In genomic region chr2:38432827-38433606, GRCh38 we compare ENCODE assay signal across 13 cellular contexts. TPM values are rescaled to one million over a fixed set of nuclear protein-coding genes. Genes with fewer than 3 reads are reported as not detected.
DNase-seq lines count a peak whose midpoint lies in the region; ATAC-seq and TF ChIP-seq lines count a peak whose summit lies in the region.
"Had no signal": no experiment of that assay in that cellular context is flagged by ENCODE, and none has a peak within 500 bp of the region (broad histone marks: within the 10 kb centered on the region; RNA-seq: fewer than 3 reads in every experiment).

No MANE protein-coding gene starts in this region.

- peaks cover 36% of the 10 kb centered on the region for H3K4me1 Mint-ChIP-seq in GM23338

- H3K4me1 ChIP-seq in GM23338 (ENCODE audit: insufficient read depth), result peaks cover 34% of the 10 kb centered on the region
- no peaks in the 10 kb centered on the region for H3K4me1 ChIP-seq in Peyer's patch
- peaks cover 0 to 19% (median 5%) of the 10 kb centered on the region in 4 donors for H3K4me1 ChIP-seq in right lobe of liver

- intact Hi-C loops in right lobe of liver (cut with DNase I), result no loop called here

- H3K27ac ChIP-seq in GM23338 (ENCODE audit: low read depth), result no peak overlapping the region
- peak overlapping the region in 1 of 4 donors; percentile 40 for H3K27ac ChIP-seq in Peyer's patch
- peak overlapping the region; percentile 46 to 78 (median 76) for H3K27ac ChIP-seq in right lobe of liver

- H3K36me3 Mint-ChIP-seq in GM23338 (ENCODE audit: low read depth), result 0 out of 3 replicates have a peak, but pooled peaks cover 2% of the 10 kb centered on the region

- peaks cover 8% of the 10 kb centered on the region for H3K9me3 Mint-ChIP-seq in GM23338

- TF ChIP-seq CTCF in GM23338 (conservative IDR thresholded peaks at IDR 0.05; ENCODE audit: low read depth in 2 of 2) (no peak), Peyer's patch (IDR thresholded peaks at IDR 0.05) (no peak), right lobe of liver (IDR thresholded peaks at IDR 0.05) (no peak)

- no peaks in the 10 kb centered on the region for H3K79me2 ChIP-seq in GM23338 (replicated peaks; ENCODE audit: insufficient read depth)

- H3K9me3 ChIP-seq in Peyer's patch (no peaks in the 10 kb centered on the region), right lobe of liver (no peaks in the 10 kb centered on the region)

- DNase-seq in GM23338 (ENCODE audit: low spot score) (no peak), Peyer's patch (peak in 2 of 3 donors; percentile 58 to 86), right lobe of liver (peak; percentile 35 to 90 (median 81)), NCI-H2171 treated with DMSO at 0.1 percent for 48 hours (lab: John Stamatoyannopoulos, UW) (no peak), NCI-H2029 (lab: John Stamatoyannopoulos, UW) (no peak), DMS79 treated with DMSO at 0.1 percent for 48 hours (lab: John Stamatoyannopoulos, UW) (no peak)
- DNase-seq in activated effector memory CD4-positive, alpha-beta T cell treated with anti-CD3 and anti-CD28 coated beads, Interleukin-2, amount 50 U/mL, for 16 hours, result no peak
- DNase-seq: activated gamma-delta T cell; cortex of kidney; NCI-H1048; stimulated activated naive CD4-positive, alpha-beta T cell had no signal

- H3K27ac Mint-ChIP-seq in GM23338, result no peak overlapping the region

- no peaks in the 10 kb centered on the region for H3F3A ChIP-seq in GM23338 (replicated peaks; ENCODE audit: low read depth)

- no peak for TF ChIP-seq POLR2A in Peyer's patch (IDR thresholded peaks at IDR 0.05)
- no peak for TF ChIP-seq POLR2A in right lobe of liver (IDR thresholded peaks at IDR 0.05)

- H3K4me3 ChIP-seq in GM23338 (no peak overlapping the region), Peyer's patch (no peak overlapping the region), right lobe of liver (no peak overlapping the region)
- H3K4me3 ChIP-seq: smooth muscle cell had no signal

- H3K36me3 ChIP-seq in GM23338 (ENCODE audit: insufficient read depth) (no peaks in the 10 kb centered on the region), Peyer's patch (no peaks in the 10 kb centered on the region), right lobe of liver (no peaks in the 10 kb centered on the region)

- H3K27me3 ChIP-seq in GM23338 (ENCODE audit: insufficient read depth) (no peaks in the 10 kb centered on the region), Peyer's patch (no peaks in the 10 kb centered on the region), right lobe of liver (no peaks in the 10 kb centered on the region)

- peaks cover 5% of the 10 kb centered on the region for H3K9me2 ChIP-seq in GM23338 (ENCODE audit: insufficient read depth)

- H3K4me2 ChIP-seq in GM23338, result 0 out of 2 replicates have a peak overlapping the region, but pooled peaks have one; percentile 0
- H3K4me2 ChIP-seq: smooth muscle cell had no signal

- H2AFZ ChIP-seq in GM23338, result peak overlapping the region; percentile 1; the same call in 1 of the 2 replicates

- H4K20me1 ChIP-seq in GM23338 (replicated peaks; ENCODE audit: insufficient read depth), result no peaks in the 10 kb centered on the region

- peaks cover 3% of the 10 kb centered on the region for H3K27me3 Mint-ChIP-seq in GM23338 (ENCODE audit: insufficient read depth, low read depth, poor library complexity)

- no peak overlapping the region for H3K4me3 Mint-ChIP-seq in GM23338

- ATAC-seq in GM23338, result peak; percentile 25
- peak; percentile 32 for ATAC-seq in esophagus mucosa
- peak; percentile 96 to 99 (median 96) for ATAC-seq in right lobe of liver

- 31% methylated on average over 8 of the region's 8 CpGs for WGBS in right lobe of liver (ENCODE audit: insufficient coverage, low coverage, low lambda C conversion rate, missing lambda C conversion rate)

TF ChIP-seq in GM23338, 12 proteins besides CTCF, POLR2A, EP300 and RAD21 (continues in another document):
- TF ChIP-seq ZNF462 (CRISPR knock-in tag; IDR thresholded peaks at IDR 0.05) (no peak), POLR2AphosphoS5 (IDR thresholded peaks at IDR 0.05; ENCODE audit: low read depth) (no peak), EZH2phosphoT487 (IDR thresholded peaks at IDR 0.05; ENCODE audit: unreplicated experiment) (no peak), CREB1 (CRISPR knock-in tag; IDR thresholded peaks at IDR 0.05; ENCODE audit: low read depth) (no peak), ZNF114 (CRISPR knock-in tag; IDR thresholded peaks at IDR 0.05) (no peak), NANOG (IDR thresholded peaks at IDR 0.05; ENCODE audit: borderline replicate concordance) (no peak), ZNF331 (CRISPR knock-in tag; IDR thresholded peaks at IDR 0.05; ENCODE audit: low read depth) (no peak), ETS1 (IDR thresholded peaks at IDR 0.05) (no peak)

RNA-seq across cellular contexts. Expression of gene ATL2, which starts 55.9 kb away (rescaled TPM):
- total RNA-seq in GM23338 (2014; rRNA removed; shearing (Covaris generic)), result 121 and 140 TPM in 2 replicates
- polyA plus RNA-seq in GM23338 (2016; fragmentation: Nextera tagmentation; extraction: Ambion mirVana), result 25.7 and 30.2 TPM in 2 replicates
- total RNA-seq in Peyer's patch (100 to 1,000 TPM in 3 of 4 donors, 10 to 100 TPM in 1; 87.9 to 170 (median 132) TPM), esophagus mucosa (52.2 TPM), right lobe of liver (10 to 100 TPM; 39.1 to 57.5 (median 46.3) TPM)

Comparison
In these comparisons a context has a peak if more than half of its experiments do, and no peak if none do; other contexts are left out.
1. ATAC-seq: peak in every context shown above with its lines; median percentile 96 in right lobe of liver; 32 in esophagus mucosa; 25 in GM23338.
2. DNase-seq: peak in Peyer's patch (2 of 3) and right lobe of liver (3 of 3); none in GM23338 (single experiment), activated effector memory CD4-positive, alpha-beta T cell treated with anti-CD3 and anti-CD28 coated beads, Interleukin-2, amount 50 U/mL, for 16 hours (single experiment), NCI-H2171 treated with DMSO at 0.1 percent for 48 hours (single experiment), NCI-H2029 (single experiment) and DMS79 treated with DMSO at 0.1 percent for 48 hours (single experiment).